19 cellular contexts compared by ENCODE assay signal in genomic region chr18:11245889-11246288, GRCh38.
"Had no signal": no experiment of that assay in that cellular context is flagged by ENCODE, and none has a peak within 500 bp of the region (broad histone marks: within the 10 kb centered on the region; RNA-seq: fewer than 3 reads in every experiment).

No MANE protein-coding gene starts in this region.

- DNase-seq: activated CD4-positive, alpha-beta memory T cell treated with anti-CD3 and anti-CD28 coated beads for 36 hours; activated CD4-positive, alpha-beta T cell treated with anti-CD3 and anti-CD28 coated beads for 36 hours; activated gamma-delta T cell treated with Interleukin-2 at 50 U/mL for 16 hours; activated naive CD8-positive, alpha-beta T cell treated with anti-CD3 and anti-CD28 coated beads for 36 hours; activated T-cell treated with anti-CD3 and anti-CD28 coated beads, Interleukin-2, amount 50 U/mL, for 48 hours; cortex of kidney; effector CD4-positive, alpha-beta T cell; hippocampal formation; left ventricle myocardium superior; mesendoderm; natural killer cell; small intestine; stimulated activated CD4-positive, alpha-beta T cell treated with anti-CD3 and anti-CD28 coated beads, Interleukin-4, amount 100 ng/mL, for 24 hours; stimulated activated naive CD4-positive, alpha-beta T cell; T-helper 2 cell; trophoblast cell had no signal

- H3K36me3 ChIP-seq: esophagus muscularis mucosa, neutrophil, right atrium auricular region had no signal

- H3K4me1 ChIP-seq: esophagus muscularis mucosa, right atrium auricular region had no signal

- H3K27me3 ChIP-seq: esophagus muscularis mucosa, neutrophil, right atrium auricular region had no signal

- H3K4me3 ChIP-seq: esophagus muscularis mucosa, right atrium auricular region had no signal

- H3K27ac ChIP-seq: esophagus muscularis mucosa, neutrophil, right atrium auricular region had no signal

- ATAC-seq: activated CD4-positive, alpha-beta T cell treated with anti-CD3 and anti-CD28 coated beads for 36 hours; left ventricle myocardium superior; natural killer cell had no signal

- H3K9me3 ChIP-seq: esophagus muscularis mucosa, neutrophil, right atrium auricular region had no signal
